In genomic region chr11:9535189-9535781, GRCh38 we compare ENCODE assay signal across 8 cellular contexts. TPM values are rescaled to one million over a fixed set of nuclear protein-coding genes. Genes with fewer than 3 reads are reported as not detected.
DNase-seq lines count a peak whose midpoint lies in the region; ATAC-seq lines count a peak whose summit lies in the region.

No MANE protein-coding gene starts in this region.

- no peaks in the 10 kb centered on the region for H3K9me3 Mint-ChIP-seq in activated CD8-positive, alpha-beta memory T cell treated with anti-CD3 and anti-CD28 coated beads, Interleukin-2, amount 10 ng/mL, durations not matched to agents 7 days and 5 days (ENCODE audit: low read depth)
- H3K9me3 Mint-ChIP-seq in naive thymus-derived CD8-positive, alpha-beta T cell, result no peaks in the 10 kb centered on the region
- H3K9me3 Mint-ChIP-seq in stimulated activated memory B cell treated with anti-CD40 and anti-IgM and Interleukin-4, amounts not matched to agents 10 μg/mL and 1 μg/mL and 100 μg/mL, for 72 hours, result no peaks in the 10 kb centered on the region

- H3K4me1 Mint-ChIP-seq in activated CD8-positive, alpha-beta memory T cell treated with anti-CD3 and anti-CD28 coated beads, Interleukin-2, amount 10 ng/mL, durations not matched to agents 7 days and 5 days, result peaks cover 3% of the 10 kb centered on the region
- H3K4me1 Mint-ChIP-seq in naive thymus-derived CD8-positive, alpha-beta T cell, result no peaks in the 10 kb centered on the region
- H3K4me1 Mint-ChIP-seq in stimulated activated memory B cell treated with anti-CD40 and anti-IgM and Interleukin-4, amounts not matched to agents 10 μg/mL and 1 μg/mL and 100 μg/mL, for 72 hours, result peaks cover 10% of the 10 kb centered on the region

- POLR2A ChIA-PET in naive thymus-derived CD8-positive, alpha-beta T cell (lab: Charles Lee), result interaction anchor here (1.0 to 1.6 kb wide), 3 partner anchors 38 to 214 kb away, joined by 4 to 10 read pairs (median 4); partner anchors contain the start of gene WEE1

- no peaks in the 10 kb centered on the region for H3K36me3 ChIP-seq in esophagus (ENCODE audit: control insufficient read depth in 2 of 2, insufficient read depth in 2 of 2, low read length in 1 of 2)

- H3K36me3 Mint-ChIP-seq in activated CD8-positive, alpha-beta memory T cell treated with anti-CD3 and anti-CD28 coated beads, Interleukin-2, amount 10 ng/mL, durations not matched to agents 7 days and 5 days, result no peaks in the 10 kb centered on the region
- peaks cover 0 to 4% (median 2%) of the 10 kb centered on the region in 3 donors for H3K36me3 Mint-ChIP-seq in naive thymus-derived CD8-positive, alpha-beta T cell
- no peaks in the 10 kb centered on the region for H3K36me3 Mint-ChIP-seq in stimulated activated memory B cell treated with anti-CD40 and anti-IgM and Interleukin-4, amounts not matched to agents 10 μg/mL and 1 μg/mL and 100 μg/mL, for 72 hours

- DNase-seq in NCI-H2227 (lab: John Stamatoyannopoulos, UW; ENCODE audit: unreplicated experiment) (peak; percentile 47), NCI-H2227 treated with DMSO at 0.1 percent for 48 hours (lab: John Stamatoyannopoulos, UW) (no peak), NCI-H774 (lab: John Stamatoyannopoulos, UW) (peak; percentile 20), T1000 (lab: John Stamatoyannopoulos, UW) (no peak)
- peak; percentile 83 for DNase-seq in activated CD8-positive, alpha-beta memory T cell treated with anti-CD3 and anti-CD28 coated beads, Interleukin-2, amount 10 ng/mL, durations not matched to agents 7 days and 5 days
- DNase-seq in naive thymus-derived CD8-positive, alpha-beta T cell, result peak; percentile 42 to 84 (median 68)

- H3K27ac Mint-ChIP-seq in activated CD8-positive, alpha-beta memory T cell treated with anti-CD3 and anti-CD28 coated beads, Interleukin-2, amount 10 ng/mL, durations not matched to agents 7 days and 5 days, result no peak overlapping the region
- no peak overlapping the region for H3K27ac Mint-ChIP-seq in naive thymus-derived CD8-positive, alpha-beta T cell
- H3K27ac Mint-ChIP-seq in stimulated activated memory B cell treated with anti-CD40 and anti-IgM and Interleukin-4, amounts not matched to agents 10 μg/mL and 1 μg/mL and 100 μg/mL, for 72 hours, result no peak overlapping the region

- no peak overlapping the region for H3K4me3 ChIP-seq in esophagus (ENCODE audit: low read depth in 1 of 2, low read length in 2 of 2)

- no peak overlapping the region for H3K4me3 Mint-ChIP-seq in activated CD8-positive, alpha-beta memory T cell treated with anti-CD3 and anti-CD28 coated beads, Interleukin-2, amount 10 ng/mL, durations not matched to agents 7 days and 5 days
- no peak overlapping the region for H3K4me3 Mint-ChIP-seq in naive thymus-derived CD8-positive, alpha-beta T cell
- H3K4me3 Mint-ChIP-seq in stimulated activated memory B cell treated with anti-CD40 and anti-IgM and Interleukin-4, amounts not matched to agents 10 μg/mL and 1 μg/mL and 100 μg/mL, for 72 hours, result no peak overlapping the region

- no peaks in the 10 kb centered on the region for H3K9me3 ChIP-seq in esophagus (ENCODE audit: control insufficient read depth in 2 of 2, insufficient read depth in 1 of 2, low read depth in 1 of 2, low read length in 1 of 2)

- H3K4me1 ChIP-seq in esophagus (ENCODE audit: control insufficient read depth in 2 of 2, insufficient read depth in 2 of 2, low read length in 1 of 2), result peaks cover 0 to 9% of the 10 kb centered on the region in 2 donors

- peak overlapping the region; percentile 64 to 67 for H3K27ac ChIP-seq in esophagus (ENCODE audit: low read depth in 2 of 2, low read length in 1 of 2)

- CTCF ChIA-PET in activated CD8-positive, alpha-beta memory T cell treated with anti-CD3 and anti-CD28 coated beads, Interleukin-2, amount 10 ng/mL, durations not matched to agents 7 days and 5 days (lab: Charles Lee), result interaction anchor here (0.7 to 3.9 kb wide), 40 partner anchors 9 to 398 kb away, joined by 3 to 93 read pairs (median 4); partner anchors contain the start of genes IPO7 and WEE1

- 71 to 73% methylated on average over 6 of the region's 6 CpGs for WGBS in esophagus, 2 donors

- ATAC-seq in activated CD8-positive, alpha-beta memory T cell treated with anti-CD3 and anti-CD28 coated beads, Interleukin-2, amount 10 ng/mL, durations not matched to agents 7 days and 5 days, result peak; percentile 84
- ATAC-seq in naive thymus-derived CD8-positive, alpha-beta T cell, result peak; percentile 45 to 73
- peak; percentile 58 for ATAC-seq in stimulated activated memory B cell treated with anti-CD40 and anti-IgM and Interleukin-4, amounts not matched to agents 10 μg/mL and 1 μg/mL and 100 μg/mL, for 72 hours

- no peaks in the 10 kb centered on the region for H3K27me3 Mint-ChIP-seq in activated CD8-positive, alpha-beta memory T cell treated with anti-CD3 and anti-CD28 coated beads, Interleukin-2, amount 10 ng/mL, durations not matched to agents 7 days and 5 days
- H3K27me3 Mint-ChIP-seq in naive thymus-derived CD8-positive, alpha-beta T cell, result no peaks in the 10 kb centered on the region
- H3K27me3 Mint-ChIP-seq in stimulated activated memory B cell treated with anti-CD40 and anti-IgM and Interleukin-4, amounts not matched to agents 10 μg/mL and 1 μg/mL and 100 μg/mL, for 72 hours, result no peaks in the 10 kb centered on the region

- H3K27me3 ChIP-seq in esophagus (ENCODE audit: control insufficient read depth in 1 of 2, insufficient read depth in 2 of 2, low read length in 2 of 2), result no peaks in the 10 kb centered on the region

RNA-seq across cellular contexts. Expression of gene WEE1, which starts 38.2 kb away (rescaled TPM):
- 10 to 100 TPM; 76.8 to 83.3 TPM for total RNA-seq in activated CD8-positive, alpha-beta memory T cell treated with anti-CD3 and anti-CD28 coated beads, Interleukin-2, amount 10 ng/mL, durations not matched to agents 7 days and 5 days
- 10 to 100 TPM; 16.2 to 18.3 TPM for polyA plus RNA-seq in esophagus
- total RNA-seq in naive thymus-derived CD8-positive, alpha-beta T cell, result under 1 TPM; 0.55 to 0.99 TPM
- 1 to 10 TPM in 1 of 3 donors, under 1 TPM in 1, not detected in 1; 0.33 to 5.1 TPM for polyA plus RNA-seq in naive thymus-derived CD8-positive, alpha-beta T cell

Comparison
In these comparisons a context has a peak if more than half of its experiments do, and no peak if none do; other contexts are left out.
1. DNase-seq: peak in NCI-H2227 (single experiment), NCI-H774 (single experiment), activated CD8-positive, alpha-beta memory T cell treated with anti-CD3 and anti-CD28 coated beads, Interleukin-2, amount 10 ng/mL, durations not matched to agents 7 days and 5 days (single experiment) and naive thymus-derived CD8-positive, alpha-beta T cell (10 of 10); none in NCI-H2227 treated with DMSO at 0.1 percent for 48 hours (single experiment) and T1000 (single experiment).
2. RNA of gene WEE1, which starts 38.2 kb away (total RNA-seq): 76.8 to 83.3 TPM in activated CD8-positive, alpha-beta memory T cell treated with anti-CD3 and anti-CD28 coated beads, Interleukin-2, amount 10 ng/mL, durations not matched to agents 7 days and 5 days; 0.55 to 0.99 TPM in naive thymus-derived CD8-positive, alpha-beta T cell; every median in the first group is over 10 times any median in the second.
3. Peak in every context shown above with its lines, with median percentiles within 50 percentile points of each other: ATAC-seq.